ENCODE assay signal across 25 cellular contexts in the genomic region with DNA sequence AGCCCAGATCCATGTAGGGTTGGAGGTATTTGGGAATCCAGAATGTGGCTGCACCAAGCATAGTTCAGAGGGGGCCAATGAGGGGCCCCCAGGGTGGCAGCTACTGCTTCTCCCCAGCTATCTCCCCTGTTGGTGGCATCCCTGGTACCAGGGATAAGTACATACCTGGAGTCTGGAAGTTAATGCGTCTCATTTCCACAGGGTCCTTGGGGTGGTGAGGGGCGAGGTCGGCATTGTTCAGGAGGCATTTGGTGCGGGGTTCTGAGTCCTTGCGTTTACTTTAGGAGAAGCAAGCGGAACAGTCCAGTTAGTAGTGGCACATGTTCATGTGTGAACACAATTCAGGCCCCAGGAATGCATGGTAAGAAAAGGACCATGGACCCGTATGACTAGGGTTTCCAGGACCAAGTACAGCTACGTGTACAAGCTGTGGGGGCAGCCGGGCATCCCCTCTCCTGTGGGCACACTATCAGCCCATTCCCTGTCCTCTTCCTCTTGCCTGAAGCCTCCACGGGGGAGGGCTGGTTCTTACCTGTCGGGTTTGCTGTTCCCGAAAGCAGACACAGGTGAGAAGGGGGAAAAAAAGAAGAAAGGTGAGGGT.
"Had no signal": no experiment of that assay in that cellular context is flagged by ENCODE, and none has a peak within 500 bp of the region (broad histone marks: within the 10 kb centered on the region; RNA-seq: fewer than 3 reads in every experiment).

No MANE protein-coding gene starts in this region.

- DNase-seq: nephron progenitor cell; nucleus accumbens; ovary; psoas muscle; right cardiac atrium; right lobe of liver; sigmoid colon; small intestine; stimulated activated CD4-positive, alpha-beta T cell treated with anti-CD3 and anti-CD28 coated beads, Interleukin-15, amount 100 ng/mL, for 24 hours; stimulated activated CD4-positive, alpha-beta T cell treated with anti-CD3 and anti-CD28 coated beads, Interleukin-2, amount 100 ng/mL, for 24 hours; stimulated activated CD4-positive, alpha-beta T cell treated with anti-CD3 and anti-CD28 coated beads, Interleukin-2, amount 100 ng/mL, for 48 hours; stimulated activated CD4-positive, alpha-beta T cell treated with anti-CD3 and anti-CD28 coated beads, Interleukin-4, amount 100 ng/mL, for 24 hours; stimulated activated naive B cell treated with anti-CD40 and anti-IgM and Interleukin-4, amounts not matched to agents 10 μg/mL and 1 μg/mL and 100 μg/mL, for 72 hours; stimulated activated naive CD4-positive, alpha-beta T cell treated with Interleukin-2 at 50 U/mL for 16 hours; stomach; thyroid gland; trophoblast cell; upper lobe of left lung had no signal

- H3K27me3 ChIP-seq: neutrophil, ovary, right lobe of liver, sigmoid colon, stomach, thyroid gland, tibial nerve, upper lobe of left lung, vagina had no signal

- H3K79me2 ChIP-seq: parathyroid adenoma had no signal

- H3K27ac ChIP-seq: neutrophil, ovary, parathyroid adenoma, psoas muscle, right lobe of liver, sigmoid colon, stomach, thoracic aorta, thyroid gland, tibial nerve, upper lobe of left lung, vagina had no signal

- H2AFZ ChIP-seq: parathyroid adenoma had no signal

- ATAC-seq: natural killer cell treated with Interleukin-12 subunit alpha and Interleukin-12 subunit beta and Interleukin-15 and Interleukin-18, amount 100 ng/mL, for 72 hours; psoas muscle; right cardiac atrium; right lobe of liver; stimulated activated effector memory CD8-positive, alpha-beta T cell treated with anti-CD3 and anti-CD28 coated beads, Interleukin-12 subunit alpha, Interleukin-12 subunit beta, amount 100 ng/mL, for 72 hours; stimulated activated naive B cell treated with anti-CD40 and anti-IgM and Interleukin-4, amounts not matched to agents 10 μg/mL and 1 μg/mL and 100 μg/mL, for 72 hours had no signal

- H3K9me3 ChIP-seq: neutrophil, ovary, psoas muscle, right lobe of liver, sigmoid colon, stomach, thoracic aorta, thyroid gland, tibial nerve, upper lobe of left lung, vagina had no signal

- H3K36me3 ChIP-seq: ovary, right lobe of liver had no signal

- H3K4me3 ChIP-seq: ovary, psoas muscle, right lobe of liver, sigmoid colon, stomach, thoracic aorta, thyroid gland, tibial nerve, upper lobe of left lung, vagina had no signal

- H3K4me1 ChIP-seq: parathyroid adenoma, psoas muscle, right lobe of liver, sigmoid colon, stomach, thyroid gland, tibial nerve, upper lobe of left lung, vagina had no signal
